Comparison of ENCODE assay signal across 21 cellular contexts in genomic region chr19:34715357-34715756, GRCh38. TPM values are rescaled to one million over a fixed set of nuclear protein-coding genes. Genes with fewer than 3 reads are reported as not detected.
A peak's percentile ranks its signal among the peaks of the same experiment; 100 is the strongest.
DNase-seq lines count a peak whose midpoint lies in the region; ATAC-seq, FAIRE-seq and TF ChIP-seq lines count a peak whose summit lies in the region.
"Had no signal": no experiment of that assay in that cellular context is flagged by ENCODE, and none has a peak within 500 bp of the region (broad histone marks: within the 10 kb centered on the region; RNA-seq: fewer than 3 reads in every experiment).

No MANE protein-coding gene starts in this region.

- H2BK120ac ChIP-seq in neuronal stem cell (ENCODE audit: low read depth, low read length) = no peak overlapping the region

- no peak for TF ChIP-seq CTCF in A549 (IDR thresholded peaks at IDR 0.05)
- TF ChIP-seq CTCF in HEK293 (tag by site-specific recombination; IDR thresholded peaks at IDR 0.05) = no peak
- TF ChIP-seq CTCF in endodermal cell (conservative IDR thresholded peaks at IDR 0.05) = no peak

- H3K36me3 ChIP-seq in HEK293 (ENCODE audit: control insufficient read depth in 2 of 2, insufficient read depth in 1 of 2, low read length in 2 of 2) = peaks cover 0 to 8% of the 10 kb centered on the region in 2 experiments; a peak in 1 of 3 replicates
- no peaks in the 10 kb centered on the region for H3K36me3 ChIP-seq in endodermal cell (ENCODE audit: control insufficient read depth, insufficient read depth, low read length)
- H3K36me3 ChIP-seq in neuronal stem cell (replicated peaks in 1 of 2; ENCODE audit: control insufficient read depth in 2 of 2, insufficient read depth in 2 of 2, low read length in 2 of 2) = no peaks in the 10 kb centered on the region
- H3K36me3 ChIP-seq: BE2C, BLaER1 had no signal

- H3K18ac ChIP-seq in neuronal stem cell (ENCODE audit: low read length) = no peak overlapping the region

- H3K14ac ChIP-seq in neuronal stem cell (ENCODE audit: low read length) = no peak overlapping the region

- H3K27ac ChIP-seq in A549 = no peak overlapping the region
- no peak overlapping the region for H3K27ac ChIP-seq in HEK293 (ENCODE audit: extremely low read depth, low read depth, low read length)
- H3K27ac ChIP-seq in endodermal cell (ENCODE audit: low read depth, low read length) = no peak overlapping the region
- no peak overlapping the region for H3K27ac ChIP-seq in neuronal stem cell (replicated peaks; ENCODE audit: low read length)
- H3K27ac ChIP-seq: 22Rv1, BLaER1 had no signal

- DNase-seq in A549 (ENCODE audit: low read depth in 1 of 2, low spot score in 1 of 2) (no peak), endodermal cell (no peak), neuronal stem cell (ENCODE audit: low spot score) (no peak), iPS-NIHi11 (ENCODE audit: low spot score) (no peak)
- DNase-seq in activated naive CD4-positive, alpha-beta T cell treated with Interleukin-2 at 50 U/mL for 16 hours = no peak
- DNase-seq: ACHN; BE2C; C1 segment of cervical spinal cord; CD4-positive, alpha-beta memory T cell; CD4-positive, CD25-positive, alpha-beta regulatory T cell; CD8-positive, alpha-beta memory T cell; COR-L47; DMS79 treated with DMSO at 0.1 percent for 48 hours; GF-D8 had no signal

- H2BK15ac ChIP-seq in neuronal stem cell (ENCODE audit: low read length) = no peak overlapping the region

- H3K9me3 ChIP-seq in A549 (peaks cover 67% of the 10 kb centered on the region), HEK293 (ENCODE audit: control insufficient read depth, insufficient read depth, low read depth, low read length) (peaks cover 38% of the 10 kb centered on the region), endodermal cell (ENCODE audit: control insufficient read depth, low read length) (peaks cover 61% of the 10 kb centered on the region), neuronal stem cell (replicated peaks in 1 of 2; ENCODE audit: control insufficient read depth in 2 of 2, insufficient read depth in 1 of 2, low read depth in 1 of 2, low read length in 2 of 2) (peaks cover 9 to 23% of the 10 kb centered on the region in 2 donors)
- H3K9me3 ChIP-seq: BE2C had no signal

- H3K4me3 ChIP-seq in A549 = no peak overlapping the region
- no peak overlapping the region for H3K4me3 ChIP-seq in HEK293 (ENCODE audit: low read depth, low read length)
- H3K4me3 ChIP-seq in endodermal cell (ENCODE audit: low read length) = peak overlapping the region; percentile 16
- no peak overlapping the region for H3K4me3 ChIP-seq in neuronal stem cell (ENCODE audit: low read length in 2 of 2)
- H3K4me3 ChIP-seq: BLaER1 had no signal

- H3K4me1 ChIP-seq in A549 = no peaks in the 10 kb centered on the region
- H3K4me1 ChIP-seq in HEK293 (ENCODE audit: control insufficient read depth, insufficient read depth, low read length) = no peaks in the 10 kb centered on the region
- no peaks in the 10 kb centered on the region for H3K4me1 ChIP-seq in endodermal cell (ENCODE audit: control insufficient read depth, insufficient read depth, low read length)
- H3K4me1 ChIP-seq in neuronal stem cell (ENCODE audit: control insufficient read depth in 2 of 2, insufficient read depth in 1 of 2, low read depth in 1 of 2, low read length in 2 of 2) = no peaks in the 10 kb centered on the region
- H3K4me1 ChIP-seq: BE2C, BLaER1 had no signal

- no peak overlapping the region for H2BK5ac ChIP-seq in neuronal stem cell (ENCODE audit: low read length)

- no peak for TF ChIP-seq RAD21 in A549 (conservative IDR thresholded peaks at IDR 0.05 in 1 of 2, IDR thresholded peaks at IDR 0.05 in 1 of 2)

- ATAC-seq in A549 = no peak

- H4K91ac ChIP-seq in neuronal stem cell (ENCODE audit: low read depth, low read length, poor library complexity) = no peak overlapping the region

- H2AFZ ChIP-seq in neuronal stem cell (ENCODE audit: low read length) = no peak overlapping the region

- H3K4ac ChIP-seq in neuronal stem cell (ENCODE audit: low read length) = no peak overlapping the region

- no peak overlapping the region for H4K8ac ChIP-seq in neuronal stem cell (ENCODE audit: low read depth, low read length)

- no peak overlapping the region for H2AK5ac ChIP-seq in neuronal stem cell (ENCODE audit: low read depth, low read length)

- no peak overlapping the region for H3K4me3 Mint-ChIP-seq in endodermal cell
- H3K4me3 Mint-ChIP-seq: CD14-positive monocyte; CD4-positive, alpha-beta memory T cell; CD8-positive, alpha-beta memory T cell had no signal

- CTCF ChIA-PET in A549 (lab: Yijun Ruan, JAX) (interaction anchor here (1.0 kb wide), 1 partner anchor 76 kb away, joined by 5 read pairs; no protein-coding TSS in a partner anchor), HEK293 (lab: Yijun Ruan, JAX) (interaction anchor here (0.9 to 6.9 kb wide), 3 partner anchors 10 to 158 kb away, joined by 3 to 163 read pairs (median 35); no protein-coding TSS in a partner anchor)

- H3K27me3 ChIP-seq in endodermal cell (ENCODE audit: control insufficient read depth, insufficient read depth, low read length, poor library complexity, severe bottlenecking) (no peaks in the 10 kb centered on the region), neuronal stem cell (ENCODE audit: control insufficient read depth in 3 of 3, insufficient read depth in 3 of 3, low read depth in 1 of 3, low read length in 3 of 3) (peaks cover 0 to 1% (median 0%) of the 10 kb centered on the region in 3 experiments)
- H3K27me3 ChIP-seq: BLaER1 had no signal

- no peak overlapping the region for H3K27ac Mint-ChIP-seq in endodermal cell
- H3K27ac Mint-ChIP-seq: CD14-positive monocyte; CD4-positive, CD25-positive, alpha-beta regulatory T cell; CD8-positive, alpha-beta memory T cell had no signal

- no peaks in the 10 kb centered on the region for H3K4me1 Mint-ChIP-seq in endodermal cell
- H3K4me1 Mint-ChIP-seq: CD14-positive monocyte; CD8-positive, alpha-beta memory T cell had no signal

- no peak for TF ChIP-seq EP300 in A549 (IDR thresholded peaks at IDR 0.05)

- no peaks in the 10 kb centered on the region for H3K79me1 ChIP-seq in neuronal stem cell (ENCODE audit: low read depth, low read length)

- no peak overlapping the region for H2BK12ac ChIP-seq in neuronal stem cell (ENCODE audit: low read length)

- TF ChIP-seq POLR2A in A549 (IDR thresholded peaks at IDR 0.05; ENCODE audit: low read length) = no peak

- POLR2A ChIA-PET in A549 (lab: Yijun Ruan, JAX) = no interaction called here
- POLR2A ChIA-PET in HEK293 (lab: Yijun Ruan, JAX) = no interaction called here

- peaks cover 9% of the 10 kb centered on the region for H3K36me3 Mint-ChIP-seq in endodermal cell (ENCODE audit: low read depth)
- H3K36me3 Mint-ChIP-seq: CD14-positive monocyte had no signal

- H3K23ac ChIP-seq in neuronal stem cell (ENCODE audit: low read depth, low read length, poor library complexity) = no peak overlapping the region

- H3K27me3 Mint-ChIP-seq in endodermal cell (ENCODE audit: insufficient read depth) = peaks cover 21% of the 10 kb centered on the region

- H3K9ac ChIP-seq in endodermal cell (ENCODE audit: extremely low read depth, low read length, poor library complexity, severe bottlenecking) (no peak overlapping the region), neuronal stem cell (ENCODE audit: low read depth, low read length, poor library complexity) (no peak overlapping the region)
- H3K9ac ChIP-seq: BLaER1 had no signal

- H3K4me2 ChIP-seq in A549 = no peak overlapping the region
- H3K4me2 ChIP-seq in neuronal stem cell (ENCODE audit: insufficient read depth, low read length, poor library complexity, severe bottlenecking) = no peak overlapping the region
- H3K4me2 ChIP-seq: BLaER1 had no signal

- peaks cover 64% of the 10 kb centered on the region for H3K9me3 Mint-ChIP-seq in endodermal cell

- peak; percentile 96 for FAIRE-seq in A549 (lab: Jason Lieb, UNC)
- FAIRE-seq: G401.6, GM12891 had no signal

RNA-seq across cellular contexts. Expression of gene ZNF181, which starts 18.7 kb away (rescaled TPM):
- polyA plus RNA-seq in A549 (2011; rRNA removed) (19.3 and 24.6 TPM in 2 replicates), A549 (2017; fragmentation: RNase III; extraction: RNeasy Plus Mini Kit Qiagen cat#74134 plus additional on column Dnase treatment) (13.6 to 17.0 TPM (median 14.2 TPM) in 3 replicates)
- 4.6 and 5.1 TPM in 2 replicates for polyA plus RNA-seq in A549 (2012; cell fraction: cytosol; rRNA removed)
- 5.4 and 5.8 TPM in 2 replicates for polyA plus RNA-seq in A549 (2012; cell fraction: nucleus; rRNA removed)
- polyA minus RNA-seq in A549 (2011; rRNA and poly(A)+ RNA removed) = 6.9 and 8.9 TPM in 2 replicates
- 1 to 10 TPM; 8.1 to 8.7 TPM for total RNA-seq in endodermal cell
- polyA plus RNA-seq in endodermal cell (2013, experiment 1 of 2) = 17.9 TPM
- 16.3 TPM for polyA plus RNA-seq in endodermal cell (2013, experiment 2 of 2)
- 8.5 TPM for polyA plus RNA-seq in neuronal stem cell (2013, experiment 1 of 2)
- 8.0 TPM for polyA plus RNA-seq in neuronal stem cell (2013, experiment 2 of 2)
- total RNA-seq: A172 had no signal

RNA-seq across cellular contexts. Expression of gene ZNF302, which starts 37.9 kb away (rescaled TPM):
- polyA plus RNA-seq in A549 (2011; rRNA removed) (54.6 and 56.3 TPM in 2 replicates), A549 (2017; fragmentation: RNase III; extraction: RNeasy Plus Mini Kit Qiagen cat#74134 plus additional on column Dnase treatment) (24.2 to 27.1 TPM (median 26.2 TPM) in 3 replicates)
- polyA plus RNA-seq in A549 (2012; cell fraction: cytosol; rRNA removed) = 11.1 and 11.7 TPM in 2 replicates
- polyA plus RNA-seq in A549 (2012; cell fraction: nucleus; rRNA removed) = 22.3 and 22.4 TPM in 2 replicates
- 19.5 and 20.6 TPM in 2 replicates for polyA minus RNA-seq in A549 (2011; rRNA and poly(A)+ RNA removed)
- 10 to 100 TPM; 24.1 to 27.4 TPM for total RNA-seq in endodermal cell
- 32.4 TPM for polyA plus RNA-seq in endodermal cell (2013, experiment 1 of 2)
- polyA plus RNA-seq in endodermal cell (2013, experiment 2 of 2) = 26.9 TPM
- 27.5 TPM for polyA plus RNA-seq in neuronal stem cell (2013, experiment 1 of 2)
- 28.6 TPM for polyA plus RNA-seq in neuronal stem cell (2013, experiment 2 of 2)

RNA-seq across cellular contexts. Expression of gene SCGB2B2, which starts 38.4 kb away (rescaled TPM):
- polyA plus RNA-seq in A549 (2011; rRNA removed) (0.16 and 0.21 TPM in 2 replicates), A549 (2017; fragmentation: RNase III; extraction: RNeasy Plus Mini Kit Qiagen cat#74134 plus additional on column Dnase treatment) (0.07 to 0.26 TPM (median 0.08 TPM) in 3 replicates)
- polyA plus RNA-seq in A549 (2012; cell fraction: cytosol; rRNA removed) = 0.10 and 0.16 TPM in 2 replicates
- polyA plus RNA-seq in A549 (2012; cell fraction: nucleus; rRNA removed) = 0.20 and 0.24 TPM in 2 replicates
- 0.24 and 0.29 TPM in 2 replicates for polyA minus RNA-seq in A549 (2011; rRNA and poly(A)+ RNA removed)
- under 1 TPM in 1 of 2 donors, not detected in 1; 0.75 TPM for total RNA-seq in endodermal cell
- not detected for polyA plus RNA-seq in endodermal cell (2013, experiment 1 of 2)
- 0.33 TPM for polyA plus RNA-seq in endodermal cell (2013, experiment 2 of 2)
- polyA plus RNA-seq in neuronal stem cell (2013, experiment 1 of 2) = 0.06 TPM
- polyA plus RNA-seq in neuronal stem cell (2013, experiment 2 of 2) = 0.03 TPM
- total RNA-seq: A172 had no signal
- polyA plus RNA-seq: CD14-positive monocyte; CD4-positive, alpha-beta memory T cell; CD8-positive, alpha-beta memory T cell had no signal

RNA-seq across cellular contexts. Expression of gene ZNF599, which starts 57.7 kb away (rescaled TPM):
- polyA plus RNA-seq in A549 (2011; rRNA removed) = 3.5 and 3.9 TPM in 2 replicates
- 4.3 and 4.7 TPM in 2 replicates for polyA plus RNA-seq in A549 (2012; cell fraction: cytosol; rRNA removed)
- 2.9 and 4.1 TPM in 2 replicates for polyA plus RNA-seq in A549 (2012; cell fraction: nucleus; rRNA removed)
- polyA plus RNA-seq in A549 (2017; fragmentation: RNase III; extraction: RNeasy Plus Mini Kit Qiagen cat#74134 plus additional on column Dnase treatment) = 2.6 to 2.8 TPM (median 2.8 TPM) in 3 replicates
- polyA minus RNA-seq in A549 (2011; rRNA and poly(A)+ RNA removed) = 1.5 and 1.6 TPM in 2 replicates
- 1 to 10 TPM; 5.7 to 5.8 TPM for total RNA-seq in endodermal cell
- polyA plus RNA-seq in endodermal cell (2013, experiment 1 of 2) = 7.9 TPM
- polyA plus RNA-seq in endodermal cell (2013, experiment 2 of 2) = 7.2 TPM
- 5.9 TPM for polyA plus RNA-seq in neuronal stem cell (2013, experiment 1 of 2)
- polyA plus RNA-seq in neuronal stem cell (2013, experiment 2 of 2) = 5.4 TPM
